Comparison of ENCODE assay signal across 1 cellular context in the genomic region with DNA sequence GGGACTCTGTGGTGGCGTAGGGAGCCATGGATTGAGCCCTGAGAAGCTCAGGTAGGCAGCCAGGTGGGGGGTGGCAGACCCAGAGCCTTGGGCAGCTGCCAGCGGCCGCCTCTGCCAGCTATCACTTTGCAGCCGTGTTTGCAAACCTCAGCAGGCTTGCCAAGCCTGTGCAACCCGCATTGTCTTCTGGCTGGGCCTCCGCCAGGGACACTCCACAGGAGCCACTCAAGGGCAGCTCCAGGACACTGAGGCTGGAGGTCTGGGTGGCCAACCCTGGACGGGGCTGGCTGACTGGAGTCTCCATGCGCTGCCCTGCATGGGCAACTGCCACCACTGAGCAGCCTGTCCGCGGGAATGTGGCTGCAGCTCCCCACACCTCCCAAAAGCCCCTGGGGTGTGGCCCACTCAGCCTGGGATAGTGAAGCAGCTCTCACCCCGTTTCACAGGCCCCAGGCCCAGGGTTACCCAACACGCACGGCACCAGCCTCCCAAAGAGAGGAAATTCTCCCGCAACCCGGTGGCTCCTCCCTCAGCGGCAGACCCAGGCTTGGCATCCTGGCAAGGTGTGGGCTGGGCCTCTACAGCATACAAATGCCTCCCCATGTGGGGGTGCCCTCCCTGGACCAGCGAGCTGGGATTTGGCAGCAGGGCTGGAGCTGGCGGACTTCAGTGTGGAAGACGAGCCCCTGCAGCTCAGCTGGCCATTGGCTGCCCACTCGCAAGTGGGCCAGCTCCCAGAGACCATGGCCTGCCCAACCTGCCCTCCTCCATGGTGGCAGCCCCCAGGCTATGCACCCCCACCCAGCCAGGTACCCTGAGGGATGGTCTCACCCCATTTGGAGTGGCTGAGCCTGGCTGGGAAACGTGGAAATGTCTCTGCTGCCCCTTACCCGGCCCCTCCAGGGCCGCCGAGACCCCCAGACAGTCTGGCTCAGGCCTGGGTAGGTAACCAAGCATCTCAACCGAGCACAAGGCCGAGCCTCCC.
TF ChIP-seq lines count a peak whose summit lies in the region.

No MANE protein-coding gene starts in this region.

TF ChIP-seq in H1, 55 proteins besides CTCF, POLR2A, EP300 and RAD21 (continued from another document):
- TF ChIP-seq TCF12 (IDR thresholded peaks at IDR 0.05; ENCODE audit: low read depth, low read length): no peak
- TF ChIP-seq PHF8 (conservative IDR thresholded peaks at IDR 0.05; ENCODE audit: low read depth, low read length): no peak
